ENCODE assay signal across 9 cellular contexts in the genomic region with DNA sequence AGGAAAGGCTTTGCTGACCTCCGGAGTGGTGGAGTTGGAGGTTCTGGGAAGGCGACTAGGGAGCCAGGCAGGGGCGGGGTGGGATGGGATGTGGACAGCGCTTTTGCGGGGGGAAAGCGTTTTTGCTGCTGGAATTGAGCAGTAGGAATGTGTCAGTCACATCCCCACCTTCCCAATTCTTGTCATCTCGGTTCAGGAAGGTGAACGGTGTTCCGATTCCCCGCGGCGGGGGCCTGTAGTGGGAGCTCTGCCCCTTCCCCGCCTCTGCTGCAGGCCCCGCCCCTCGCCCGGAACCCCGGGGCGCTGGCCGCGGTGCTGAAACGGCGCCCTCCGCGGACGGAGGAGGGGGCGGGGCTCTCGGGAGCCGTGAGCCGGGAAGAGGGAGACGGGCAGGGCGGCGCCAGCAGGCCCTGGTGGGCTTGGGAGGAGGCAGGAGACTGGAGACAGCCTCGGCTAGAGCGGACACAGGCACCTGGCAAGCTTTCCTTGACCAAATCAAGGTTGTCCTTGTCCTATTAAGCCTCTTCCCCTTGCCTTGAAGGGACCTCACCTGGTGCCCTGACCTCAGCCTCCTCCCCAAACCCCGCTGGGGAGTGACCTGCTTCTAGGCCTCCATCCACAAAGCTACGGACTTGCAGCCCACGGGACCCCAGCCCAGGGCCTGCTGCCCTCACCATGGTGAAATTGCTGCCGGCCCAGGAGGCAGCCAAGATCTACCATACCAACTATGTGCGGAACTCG. TPM values are rescaled to one million over a fixed set of nuclear protein-coding genes. Genes with fewer than 3 reads are reported as not detected.
A peak's percentile ranks its signal among the peaks of the same experiment; 100 is the strongest.
DNase-seq lines count a peak whose midpoint lies in the region; FAIRE-seq and TF ChIP-seq lines count a peak whose summit lies in the region.
"Had no signal": no experiment of that assay in that cellular context is flagged by ENCODE, and none has a peak within 500 bp of the region (broad histone marks: within the 10 kb centered on the region; RNA-seq: fewer than 3 reads in every experiment).

TSS of gene LHFPL5 (plus strand) at position 357 of the 741 bp plus-strand sequence. CDS start at position 676, 319 bp downstream.

- H3K4me1 ChIP-seq in CD8-positive, alpha-beta memory T cell (ENCODE audit: insufficient read depth, low read length), result no peaks in the 10 kb centered on the region
- H3K4me1 ChIP-seq in KMS-11 (ENCODE audit: low read depth, poor library complexity, severe bottlenecking) (no peaks in the 10 kb centered on the region), kidney (ENCODE audit: control insufficient read depth in 1 of 2, insufficient read depth in 1 of 2, low read depth in 1 of 2, low read length in 2 of 2) (no peaks in the 10 kb centered on the region)

- H3K79me2 ChIP-seq in KMS-11 (ENCODE audit: insufficient read depth, low read depth), result no peaks in the 10 kb centered on the region

- H2AFZ ChIP-seq in KMS-11 (ENCODE audit: low read depth), result no peak within 1 kb of the TSS

- DNase-seq in CD8-positive, alpha-beta memory T cell, result peak; percentile 12 to 53 (median 34)
- DNase-seq in SK-N-DZ (ENCODE audit: low spot score), result peak; percentile 73
- DNase-seq in astrocyte of the spinal cord (ENCODE audit: low read depth, low spot score), result peak; percentile 23
- peak; percentile 81 for DNase-seq in kidney
- DNase-seq in stimulated activated CD8-positive, alpha-beta memory T cell treated with anti-CD3 and anti-CD28 coated beads, Interleukin-12 subunit alpha, Interleukin-12 subunit beta, amount 100 ng/mL, for 24 hours (ENCODE audit: extremely low read depth), result peak; percentile 9
- no peak for DNase-seq in G401 (ENCODE audit: low spot score)
- no peak for DNase-seq in middle frontal gyrus (ENCODE audit: extremely low spot score, low spot score)

- H3K9me3 Mint-ChIP-seq in CD8-positive, alpha-beta memory T cell, result peaks cover 0 to 2% (median 0%) of the 10 kb centered on the region in 5 donors

- TF ChIP-seq CTCF in KMS-11 (conservative IDR thresholded peaks at IDR 0.05; ENCODE audit: low read depth, low read length), result no peak
- no peak for TF ChIP-seq CTCF in astrocyte of the spinal cord (IDR thresholded peaks at IDR 0.05; ENCODE audit: low read depth, low read length)
- no peak for TF ChIP-seq CTCF in kidney (IDR thresholded peaks at IDR 0.05; ENCODE audit: borderline replicate concordance, extremely low read depth, insufficient read depth)

- peak within 1 kb of the TSS; percentile 54; the same call in 1 of the 2 replicates for H3K4me2 ChIP-seq in KMS-11

- no peaks in the 10 kb centered on the region for H4K20me1 ChIP-seq in KMS-11 (ENCODE audit: insufficient read depth)

- CTCF ChIA-PET in CD8-positive, alpha-beta memory T cell (lab: Charles Lee), result no interaction called here

- FAIRE-seq in kidney (lab: Jason Lieb, UNC), result no peak

- no peak within 1 kb of the TSS for H3K27ac ChIP-seq in CD8-positive, alpha-beta memory T cell (ENCODE audit: low read depth, low read length)
- H3K27ac ChIP-seq in KMS-11 (no peak within 1 kb of the TSS), kidney (ENCODE audit: low read depth in 2 of 2, low read length in 2 of 2) (no peak within 1 kb of the TSS)

- H3K36me3 ChIP-seq in CD8-positive, alpha-beta memory T cell (ENCODE audit: insufficient read depth, low read length), result no peaks in the 10 kb centered on the region
- H3K36me3 ChIP-seq in KMS-11 (ENCODE audit: insufficient read depth) (no peaks in the 10 kb centered on the region), kidney (ENCODE audit: control insufficient read depth in 1 of 2, insufficient read depth in 2 of 2, low read length in 2 of 2) (no peaks in the 10 kb centered on the region)

- H3K27me3 ChIP-seq in CD8-positive, alpha-beta memory T cell (ENCODE audit: insufficient read depth, low read length, poor library complexity, severe bottlenecking), result peaks cover 9% of the 10 kb centered on the region
- H3K27me3 ChIP-seq in KMS-11 (ENCODE audit: insufficient read depth, low read depth), result no peaks in the 10 kb centered on the region

- no peaks in the 10 kb centered on the region for H3K9me3 ChIP-seq in CD8-positive, alpha-beta memory T cell (ENCODE audit: low read length)
- no peaks in the 10 kb centered on the region for H3K9me3 ChIP-seq in kidney (ENCODE audit: control insufficient read depth in 1 of 2, low read length in 2 of 2)

- peak within 1 kb of the TSS in 3 of 7 donors; percentile 21 to 32 (median 32) for H3K4me3 Mint-ChIP-seq in CD8-positive, alpha-beta memory T cell

- H3K36me3 Mint-ChIP-seq in CD8-positive, alpha-beta memory T cell, result no peaks in the 10 kb centered on the region

- peaks cover 15 to 33% of the 10 kb centered on the region in 2 donors for H3K27me3 Mint-ChIP-seq in CD8-positive, alpha-beta memory T cell

- no peak within 1 kb of the TSS for H3K9ac ChIP-seq in KMS-11
- H3K9ac ChIP-seq in kidney (ENCODE audit: low read length in 2 of 2), result no peak within 1 kb of the TSS

- H3K4me1 Mint-ChIP-seq in CD8-positive, alpha-beta memory T cell, result peaks cover 4 to 10% (median 5%) of the 10 kb centered on the region in 3 donors

- POLR2A ChIA-PET in CD8-positive, alpha-beta memory T cell (lab: Charles Lee), result no interaction called here

- no peak within 1 kb of the TSS for H3K4me3 ChIP-seq in CD8-positive, alpha-beta memory T cell (ENCODE audit: low read length)
- H3K4me3 ChIP-seq in KMS-11 (IDR thresholded peaks at IDR 0.05; ENCODE audit: insufficient read depth, low read depth, low read length), result no peak within 1 kb of the TSS
- no peak within 1 kb of the TSS for H3K4me3 ChIP-seq in astrocyte of the spinal cord (ENCODE audit: low read depth, low read length)
- no peak within 1 kb of the TSS for H3K4me3 ChIP-seq in kidney (ENCODE audit: low read length in 2 of 2)

- intact Hi-C loops in kidney (cut with DNase I), result no loop called here

- H3K27ac Mint-ChIP-seq in CD8-positive, alpha-beta memory T cell, result no peak within 1 kb of the TSS

- in situ Hi-C loops in astrocyte of the spinal cord (cut with HindIII; ENCODE audit: low sequenced_read_pairs) (no loop called here), G401 (cut with HindIII; ENCODE audit: low sequenced_read_pairs) (no loop called here)

RNA-seq across cellular contexts. Expression of gene LHFPL5, which starts in this region (rescaled TPM):
- not detected for total RNA-seq in CD8-positive, alpha-beta memory T cell
- polyA plus RNA-seq in CD8-positive, alpha-beta memory T cell, result not detected
- polyA plus RNA-seq in SK-N-DZ (2014; cell fraction: cytosol; rRNA removed), result 0.23 and 0.47 TPM in 2 replicates
- polyA plus RNA-seq in SK-N-DZ (2014; cell fraction: nucleus; rRNA removed), result 0.22 and 0.68 TPM in 2 replicates
- 0.47 TPM for total RNA-seq in kidney
- polyA plus RNA-seq in kidney (ENCODE audit: insufficient read depth, low read depth, low replicate concordance), result not detected
- not detected in 2 replicates for total RNA-seq in G401 (2014; rRNA removed; shearing (Covaris generic))
- total RNA-seq: glomerular endothelial cell had no signal

Comparison
In these comparisons a context has a peak if more than half of its experiments do, and no peak if none do; other contexts are left out.
1. Peak in DNase-seq in CD8-positive, alpha-beta memory T cell; RNA of the gene not detected or under 1 TPM.
2. Peak in DNase-seq in kidney; RNA of the gene not detected or under 1 TPM.
3. DNase-seq: peak in SK-N-DZ (single experiment), astrocyte of the spinal cord (single experiment) and stimulated activated CD8-positive, alpha-beta memory T cell treated with anti-CD3 and anti-CD28 coated beads, Interleukin-12 subunit alpha, Interleukin-12 subunit beta, amount 100 ng/mL, for 24 hours (single experiment); none in G401 (single experiment) and middle frontal gyrus (single experiment).